In genomic region chr16:68355447-68356248, GRCh38 we compare ENCODE assay signal across 9 cellular contexts. TPM values are rescaled to one million over a fixed set of nuclear protein-coding genes. Genes with fewer than 3 reads are reported as not detected.
DNase-seq lines count a peak whose midpoint lies in the region; ATAC-seq and TF ChIP-seq lines count a peak whose summit lies in the region.
"Had no signal": no experiment of that assay in that cellular context is flagged by ENCODE, and none has a peak within 500 bp of the region (broad histone marks: within the 10 kb centered on the region; RNA-seq: fewer than 3 reads in every experiment).

No MANE protein-coding gene starts in this region.

- H3K36me3 Mint-ChIP-seq in activated T-cell treated with anti-CD3 and anti-CD28 coated beads, Interleukin-2, amount 50 U/mL, for 4 hours (ENCODE audit: insufficient read depth), result peaks cover 29% of the 10 kb centered on the region
- peaks cover 82% of the 10 kb centered on the region for H3K36me3 Mint-ChIP-seq in activated T-helper 2 cell treated with anti-CD3 and anti-CD28 coated beads, Interferon-gamma antibody, Interleukin-2, Interleukin-4, amounts not matched to agents 10 μg/mL and 5 μg/mL and 100 μg/mL, durations not matched to agents 14 hours and 24 hours and 36 hours (ENCODE audit: low read depth)
- H3K36me3 Mint-ChIP-seq in osteocyte (ENCODE audit: unreplicated experiment) (peaks cover 23% of the 10 kb centered on the region), endothelial cell (ENCODE audit: low read depth, unreplicated experiment) (peaks cover 34% of the 10 kb centered on the region)

- H3K4me1 Mint-ChIP-seq in activated T-cell treated with anti-CD3 and anti-CD28 coated beads, Interleukin-2, amount 50 U/mL, for 4 hours (ENCODE audit: low read depth), result peaks cover 40% of the 10 kb centered on the region
- peaks cover 31% of the 10 kb centered on the region for H3K4me1 Mint-ChIP-seq in activated T-helper 2 cell treated with anti-CD3 and anti-CD28 coated beads, Interferon-gamma antibody, Interleukin-2, Interleukin-4, amounts not matched to agents 10 μg/mL and 5 μg/mL and 100 μg/mL, durations not matched to agents 14 hours and 24 hours and 36 hours (ENCODE audit: low read depth)
- H3K4me1 Mint-ChIP-seq in osteocyte (ENCODE audit: unreplicated experiment) (no peaks in the 10 kb centered on the region), endothelial cell (ENCODE audit: unreplicated experiment) (peaks cover 9% of the 10 kb centered on the region)

- no peak for DNase-seq in activated T-cell treated with anti-CD3 and anti-CD28 coated beads, Interleukin-2, amount 50 U/mL, for 4 hours
- DNase-seq in activated T-cell treated with anti-CD3 and anti-CD28 coated beads for 4 hours (no peak), osteocyte (ENCODE audit: extremely low spot score, unreplicated experiment) (no peak), psoas muscle (no peak), thyroid gland (no peak), endothelial cell (ENCODE audit: low spot score) (no peak)
- DNase-seq in activated T-helper 2 cell treated with anti-CD3 and anti-CD28 coated beads, Interferon-gamma antibody, Interleukin-2, Interleukin-4, amounts not matched to agents 10 μg/mL and 5 μg/mL and 100 μg/mL, durations not matched to agents 14 hours and 24 hours and 36 hours (ENCODE audit: low spot score), result no peak

- H3K36me3 ChIP-seq in psoas muscle (ENCODE audit: insufficient read depth in 1 of 2, low read depth in 1 of 2) (peaks cover 6 to 96% of the 10 kb centered on the region in 2 donors), thyroid gland (peaks cover 35 to 39% of the 10 kb centered on the region in 2 donors)

- no peaks in the 10 kb centered on the region for H3K9me3 ChIP-seq in psoas muscle
- H3K9me3 ChIP-seq in thyroid gland, result no peaks in the 10 kb centered on the region

- WGBS in psoas muscle, 3 donors, result 84 to 86% (median 84%) methylated on average over 28 of the region's 28 CpGs
- WGBS in thyroid gland, 2 donors, result 86 to 90% methylated on average over 15 to 17 of the region's 28 CpGs

- no peak overlapping the region for H3K27ac ChIP-seq in psoas muscle
- H3K27ac ChIP-seq in thyroid gland, result no peak overlapping the region
- H3K27ac ChIP-seq: C4-2B had no signal

- no peaks in the 10 kb centered on the region for H3K9me3 Mint-ChIP-seq in activated T-cell treated with anti-CD3 and anti-CD28 coated beads, Interleukin-2, amount 50 U/mL, for 4 hours
- no peaks in the 10 kb centered on the region for H3K9me3 Mint-ChIP-seq in activated T-helper 2 cell treated with anti-CD3 and anti-CD28 coated beads, Interferon-gamma antibody, Interleukin-2, Interleukin-4, amounts not matched to agents 10 μg/mL and 5 μg/mL and 100 μg/mL, durations not matched to agents 14 hours and 24 hours and 36 hours
- H3K9me3 Mint-ChIP-seq in osteocyte (ENCODE audit: unreplicated experiment), result no peaks in the 10 kb centered on the region
- H3K9me3 Mint-ChIP-seq in endothelial cell (ENCODE audit: unreplicated experiment), result no peaks in the 10 kb centered on the region

- no peaks in the 10 kb centered on the region for H3K27me3 ChIP-seq in psoas muscle (ENCODE audit: insufficient read depth in 3 of 3, low read length in 2 of 3)
- H3K27me3 ChIP-seq in thyroid gland, result no peaks in the 10 kb centered on the region

- H3K4me3 Mint-ChIP-seq in activated T-cell treated with anti-CD3 and anti-CD28 coated beads, Interleukin-2, amount 50 U/mL, for 4 hours, result peak overlapping the region; percentile 52
- H3K4me3 Mint-ChIP-seq in activated T-helper 2 cell treated with anti-CD3 and anti-CD28 coated beads, Interferon-gamma antibody, Interleukin-2, Interleukin-4, amounts not matched to agents 10 μg/mL and 5 μg/mL and 100 μg/mL, durations not matched to agents 14 hours and 24 hours and 36 hours (ENCODE audit: low read depth), result peak overlapping the region; percentile 39
- no peak overlapping the region for H3K4me3 Mint-ChIP-seq in osteocyte (ENCODE audit: unreplicated experiment)
- no peak overlapping the region for H3K4me3 Mint-ChIP-seq in endothelial cell (ENCODE audit: unreplicated experiment)

- TF ChIP-seq CTCF in osteocyte (IDR thresholded peaks at IDR 0.05), result peak; percentile 17
- TF ChIP-seq CTCF in psoas muscle (IDR thresholded peaks at IDR 0.05), result no peak
- TF ChIP-seq CTCF in thyroid gland (IDR thresholded peaks at IDR 0.05), result no peak
- TF ChIP-seq CTCF in endothelial cell (IDR thresholded peaks at IDR 0.05; ENCODE audit: unreplicated experiment), result no peak

- intact Hi-C loops in activated T-helper 2 cell treated with anti-CD3 and anti-CD28 coated beads, Interferon-gamma antibody, Interleukin-2, Interleukin-4, amounts not matched to agents 10 μg/mL and 5 μg/mL and 100 μg/mL, durations not matched to agents 14 hours and 24 hours and 36 hours (cut with micrococcal nuclease), result no loop called here
- intact Hi-C loops in psoas muscle (cut with DNase I), result no loop called here
- intact Hi-C loops in thyroid gland (cut with DNase I), result no loop called here

- H3K4me3 ChIP-seq in psoas muscle, result no peak overlapping the region
- H3K4me3 ChIP-seq in thyroid gland (replicated peaks in 1 of 3), result no peak overlapping the region

- no peaks in the 10 kb centered on the region for H3K27me3 Mint-ChIP-seq in activated T-cell treated with anti-CD3 and anti-CD28 coated beads, Interleukin-2, amount 50 U/mL, for 4 hours (ENCODE audit: low read depth)
- peaks cover 2% of the 10 kb centered on the region for H3K27me3 Mint-ChIP-seq in activated T-helper 2 cell treated with anti-CD3 and anti-CD28 coated beads, Interferon-gamma antibody, Interleukin-2, Interleukin-4, amounts not matched to agents 10 μg/mL and 5 μg/mL and 100 μg/mL, durations not matched to agents 14 hours and 24 hours and 36 hours (ENCODE audit: low read depth)
- H3K27me3 Mint-ChIP-seq in osteocyte (ENCODE audit: unreplicated experiment), result no peaks in the 10 kb centered on the region
- H3K27me3 Mint-ChIP-seq in endothelial cell (ENCODE audit: unreplicated experiment), result peaks cover 10% of the 10 kb centered on the region

- no peak for ATAC-seq in activated T-cell treated with anti-CD3 and anti-CD28 coated beads, Interleukin-2, amount 50 U/mL, for 4 hours
- ATAC-seq in HG03135 (IDR thresholded peaks at IDR 0.05; ENCODE audit: unreplicated experiment), result peak; percentile 20
- ATAC-seq in psoas muscle, result no peak

- H3K27ac Mint-ChIP-seq in activated T-helper 2 cell treated with anti-CD3 and anti-CD28 coated beads, Interferon-gamma antibody, Interleukin-2, Interleukin-4, amounts not matched to agents 10 μg/mL and 5 μg/mL and 100 μg/mL, durations not matched to agents 14 hours and 24 hours and 36 hours, result no peak overlapping the region
- H3K27ac Mint-ChIP-seq in osteocyte (ENCODE audit: unreplicated experiment) (no peak overlapping the region), endothelial cell (ENCODE audit: unreplicated experiment) (no peak overlapping the region)

- H3K4me1 ChIP-seq in psoas muscle (no peaks in the 10 kb centered on the region), thyroid gland (no peaks in the 10 kb centered on the region)

- TF ChIP-seq POLR2A in thyroid gland (IDR thresholded peaks at IDR 0.05), result no peak

RNA-seq across cellular contexts. Expression of gene PRMT7, which starts 44.8 kb away (rescaled TPM):
- total RNA-seq in activated T-cell treated with anti-CD3 and anti-CD28 coated beads, Interleukin-2, amount 50 U/mL, for 4 hours, result 10 to 100 TPM; 60.3 to 66.8 (median 63.0) TPM
- 80.5 and 90.7 TPM in 2 replicates for total RNA-seq in activated T-helper 2 cell treated with anti-CD3 and anti-CD28 coated beads, Interferon-gamma antibody, Interleukin-2, Interleukin-4, amounts not matched to agents 10 μg/mL and 5 μg/mL and 100 μg/mL, durations not matched to agents 14 hours and 24 hours and 36 hours
- total RNA-seq in osteocyte (38.4 and 43.5 TPM in 2 replicates), psoas muscle (10 to 100 TPM; 19.9 to 31.4 (median 26.6) TPM), thyroid gland (10 to 100 TPM; 41.7 to 57.0 (median 46.9) TPM), endothelial cell (ENCODE audit: unreplicated experiment) (42.8 TPM)
- polyA plus RNA-seq in psoas muscle, result 10 to 100 TPM; 18.9 to 45.1 (median 20.4) TPM

RNA-seq across cellular contexts. Expression of gene SLC7A6OS, which starts 44.9 kb away (rescaled TPM):
- 10 to 100 TPM; 19.0 to 27.6 (median 21.5) TPM for total RNA-seq in activated T-cell treated with anti-CD3 and anti-CD28 coated beads, Interleukin-2, amount 50 U/mL, for 4 hours
- total RNA-seq in activated T-helper 2 cell treated with anti-CD3 and anti-CD28 coated beads, Interferon-gamma antibody, Interleukin-2, Interleukin-4, amounts not matched to agents 10 μg/mL and 5 μg/mL and 100 μg/mL, durations not matched to agents 14 hours and 24 hours and 36 hours, result 24.7 and 26.7 TPM in 2 replicates
- total RNA-seq in osteocyte (14.2 and 18.4 TPM in 2 replicates), psoas muscle (10 to 100 TPM in 2 of 4 donors, 1 to 10 TPM in 2; 7.9 to 12.6 (median 9.9) TPM), thyroid gland (10 to 100 TPM; 13.4 to 25.8 (median 18.7) TPM), endothelial cell (ENCODE audit: unreplicated experiment) (20.0 TPM)
- polyA plus RNA-seq in psoas muscle, result 10 to 100 TPM in 1 of 3 donors, 1 to 10 TPM in 2; 5.8 to 16.3 (median 9.5) TPM

Comparison
In these comparisons a context has a peak if more than half of its experiments do, and no peak if none do; other contexts are left out.
1. H3K4me3 Mint-ChIP-seq: peak in activated T-cell treated with anti-CD3 and anti-CD28 coated beads, Interleukin-2, amount 50 U/mL, for 4 hours (single experiment) and activated T-helper 2 cell treated with anti-CD3 and anti-CD28 coated beads, Interferon-gamma antibody, Interleukin-2, Interleukin-4, amounts not matched to agents 10 μg/mL and 5 μg/mL and 100 μg/mL, durations not matched to agents 14 hours and 24 hours and 36 hours (single experiment); none in osteocyte (single experiment) and endothelial cell (single experiment).